In genomic region chr20:32201977-32202363, GRCh38 we compare ENCODE assay signal across 16 cellular contexts. TPM values are rescaled to one million over a fixed set of nuclear protein-coding genes. Genes with fewer than 3 reads are reported as not detected.
DNase-seq lines count a peak whose midpoint lies in the region; ATAC-seq, FAIRE-seq and TF ChIP-seq lines count a peak whose summit lies in the region.
"Had no signal": no experiment of that assay in that cellular context is flagged by ENCODE, and none has a peak within 500 bp of the region (broad histone marks: within the 10 kb centered on the region; RNA-seq: fewer than 3 reads in every experiment).

No MANE protein-coding gene starts in this region.

- H3K36me3 ChIP-seq in fibroblast of lung (ENCODE audit: control insufficient read depth, insufficient read depth, low read length) (peaks cover 15% of the 10 kb centered on the region), smooth muscle cell (ENCODE audit: low read depth) (peaks cover 3% of the 10 kb centered on the region)

- peak overlapping the region; percentile 77 for H3K27ac Mint-ChIP-seq in T-helper 17 cell
- H3K27ac Mint-ChIP-seq: dendritic cell treated with granulocyte-macrophage colony-stimulating factor and Interleukin-4, amounts not matched to agents 40 ng/mL and 50 ng/mL, for 4 days had no signal

- H3K79me2 ChIP-seq in fibroblast of lung (ENCODE audit: control insufficient read depth, insufficient read depth, low read length) = peaks cover 57% of the 10 kb centered on the region
- H3K79me2 ChIP-seq in smooth muscle cell (ENCODE audit: low read depth) = peaks cover 81% of the 10 kb centered on the region

- H3K9ac ChIP-seq in fibroblast of lung (ENCODE audit: insufficient read depth, low read length) = no peak overlapping the region
- H3K9ac ChIP-seq in smooth muscle cell (ENCODE audit: low read depth) = no peak overlapping the region

- no peak for TF ChIP-seq POLR2A in GM12891 (IDR thresholded peaks at IDR 0.05; ENCODE audit: low read depth, low read length)

- H2AFZ ChIP-seq in fibroblast of lung (ENCODE audit: low read length) (no peak overlapping the region), smooth muscle cell (ENCODE audit: low read depth) (no peak overlapping the region)

- no peaks in the 10 kb centered on the region for H3K9me3 Mint-ChIP-seq in activated T-cell treated with anti-CD3 and anti-CD28 coated beads, Interleukin-2, amount 50 U/mL, for 4 hours
- H3K9me3 Mint-ChIP-seq: dendritic cell treated with granulocyte-macrophage colony-stimulating factor and Interleukin-4, amounts not matched to agents 40 ng/mL and 50 ng/mL, for 4 days; neural crest cell had no signal

- H3F3A ChIP-seq in smooth muscle cell (ENCODE audit: low read depth) = peaks cover 3% of the 10 kb centered on the region

- WGBS in smooth muscle cell (ENCODE audit: low lambda C conversion rate) = 96% methylated on average over 8 of the region's 8 CpGs

- H3K27ac ChIP-seq in fibroblast of lung (ENCODE audit: insufficient read depth, low read length) (no peak overlapping the region), smooth muscle cell (ENCODE audit: low read depth) (peak overlapping the region; percentile 91), substantia nigra (ENCODE audit: low read depth, low read length, poor library complexity, severe bottlenecking) (no peak overlapping the region)

- H3K4me1 ChIP-seq in fibroblast of lung (ENCODE audit: control insufficient read depth, extremely low read depth, insufficient read depth, low read length) = peaks cover 9% of the 10 kb centered on the region
- H3K4me1 ChIP-seq in smooth muscle cell (ENCODE audit: low read depth) = peaks cover 29% of the 10 kb centered on the region

- no peaks in the 10 kb centered on the region for H3K27me3 Mint-ChIP-seq in activated T-cell treated with anti-CD3 and anti-CD28 coated beads, Interleukin-2, amount 50 U/mL, for 4 hours (ENCODE audit: low read depth)
- no peaks in the 10 kb centered on the region for H3K27me3 Mint-ChIP-seq in T-helper 17 cell
- H3K27me3 Mint-ChIP-seq: dendritic cell treated with granulocyte-macrophage colony-stimulating factor and Interleukin-4, amounts not matched to agents 40 ng/mL and 50 ng/mL, for 4 days had no signal

- H3K4me3 ChIP-seq in fibroblast of lung (replicated peaks in 1 of 4; ENCODE audit: control extremely low read depth in 1 of 4, insufficient read depth in 1 of 4, low read depth in 3 of 4, low read length in 4 of 4) (no peak overlapping the region), smooth muscle cell (no peak overlapping the region)
- H3K4me3 ChIP-seq: thyroid gland had no signal

- TF ChIP-seq CTCF in fibroblast of lung (conservative IDR thresholded peaks at IDR 0.05 in 1 of 2, IDR thresholded peaks at IDR 0.05 in 1 of 2; ENCODE audit: low read depth in 1 of 2, low read length in 2 of 2) = no peak
- no peak for TF ChIP-seq CTCF in smooth muscle cell (IDR thresholded peaks at IDR 0.05; ENCODE audit: borderline replicate concordance, insufficient read depth, poor library complexity, severe bottlenecking)

- H3K27me3 ChIP-seq in fibroblast of lung (ENCODE audit: control insufficient read depth, insufficient read depth, low read length) (no peaks in the 10 kb centered on the region), smooth muscle cell (ENCODE audit: low read depth) (no peaks in the 10 kb centered on the region)
- H3K27me3 ChIP-seq: thyroid gland had no signal

- H3K4me2 ChIP-seq in fibroblast of lung (ENCODE audit: extremely low read depth, insufficient read depth, low read length) (peak overlapping the region; percentile 9), smooth muscle cell (no peak overlapping the region)

- no peak for DNase-seq in activated T-cell treated with anti-CD3 and anti-CD28 coated beads, Interleukin-2, amount 50 U/mL, for 4 hours
- no peak for DNase-seq in activated T-cell treated with anti-CD3 and anti-CD28 coated beads, Interleukin-2, amount 50 U/mL, for 48 hours
- DNase-seq in T-helper 17 cell (no peak), fibroblast of lung (ENCODE audit: low read depth in 2 of 2) (no peak), smooth muscle cell (lab: John Stamatoyannopoulos, UW; ENCODE audit: unreplicated experiment) (no peak), GM12891 (ENCODE audit: insufficient read length, low spot score) (no peak), substantia nigra (lab: John Stamatoyannopoulos, UW) (no peak), NCI-H82 (lab: John Stamatoyannopoulos, UW) (no peak)
- DNase-seq: amniotic stem cell, NCI-H510A treated with DMSO at 0.1 percent for 48 hours, RPMI8226, T1000, thyroid gland had no signal

- no peak for ATAC-seq in activated T-cell treated with anti-CD3 and anti-CD28 coated beads, Interleukin-2, amount 50 U/mL, for 4 hours
- no peak for ATAC-seq in T-helper 17 cell
- ATAC-seq: left lobe of liver had no signal

- H3K4me3 Mint-ChIP-seq in activated T-cell treated with anti-CD3 and anti-CD28 coated beads, Interleukin-2, amount 50 U/mL, for 4 hours = peak overlapping the region; percentile 99
- H3K4me3 Mint-ChIP-seq in T-helper 17 cell = no peak overlapping the region
- H3K4me3 Mint-ChIP-seq: dendritic cell treated with granulocyte-macrophage colony-stimulating factor and Interleukin-4, amounts not matched to agents 40 ng/mL and 50 ng/mL, for 4 days had no signal

- no peak for FAIRE-seq in GM12891 (lab: Jason Lieb, UNC)

- H3K9me3 ChIP-seq in T-helper 17 cell (ENCODE audit: control insufficient read depth, low read length, poor library complexity, severe bottlenecking) (no peaks in the 10 kb centered on the region), fibroblast of lung (ENCODE audit: control insufficient read depth, insufficient read depth, low read depth, low read length) (no peaks in the 10 kb centered on the region), smooth muscle cell (replicated peaks; ENCODE audit: low read depth) (no peaks in the 10 kb centered on the region)
- H3K9me3 ChIP-seq: thyroid gland had no signal

- H3K4me1 Mint-ChIP-seq in activated T-cell treated with anti-CD3 and anti-CD28 coated beads, Interleukin-2, amount 50 U/mL, for 4 hours (ENCODE audit: low read depth) = peaks cover 66% of the 10 kb centered on the region
- H3K4me1 Mint-ChIP-seq in T-helper 17 cell = peaks cover 48% of the 10 kb centered on the region

- H4K20me1 ChIP-seq in fibroblast of lung (ENCODE audit: control insufficient read depth, extremely low read depth, insufficient read depth, low read length) (no peaks in the 10 kb centered on the region), smooth muscle cell (ENCODE audit: low read depth) (peaks cover 92% of the 10 kb centered on the region)

- H3K36me3 Mint-ChIP-seq in activated T-cell treated with anti-CD3 and anti-CD28 coated beads, Interleukin-2, amount 50 U/mL, for 4 hours (ENCODE audit: insufficient read depth) = peaks cover 72% of the 10 kb centered on the region
- peaks cover 4% of the 10 kb centered on the region for H3K36me3 Mint-ChIP-seq in T-helper 17 cell (ENCODE audit: low read depth)

TF ChIP-seq in GM12891, 5 proteins besides CTCF, POLR2A, EP300 and RAD21:
- TF ChIP-seq PAX5 (IDR thresholded peaks at IDR 0.05; ENCODE audit: insufficient read depth, low read length, severe bottlenecking) (no peak), TAF1 (IDR thresholded peaks at IDR 0.05; ENCODE audit: low read depth, low read length) (no peak), SPI1 (IDR thresholded peaks at IDR 0.05; ENCODE audit: low read depth, low read length) (no peak), POLR2AphosphoS5 (IDR thresholded peaks at IDR 0.05; ENCODE audit: low read depth, low read length) (no peak), POU2F2 (IDR thresholded peaks at IDR 0.05; ENCODE audit: low read depth, low read length) (no peak)

RNA-seq across cellular contexts. Expression of gene PLAGL2, which starts 5.6 kb away (rescaled TPM):
- 100 to 1,000 TPM; 140 to 173 (median 151) TPM for total RNA-seq in activated T-cell treated with anti-CD3 and anti-CD28 coated beads, Interleukin-2, amount 50 U/mL, for 4 hours
- total RNA-seq in T-helper 17 cell = 10 to 100 TPM; 14.9 to 18.9 TPM
- total RNA-seq in fibroblast of lung = 1.5 and 2.3 TPM in 2 replicates
- 1.6 and 2.3 TPM in 2 replicates for polyA plus RNA-seq in fibroblast of lung
- polyA plus RNA-seq in fibroblast of lung (2012) = 4.2 and 4.3 TPM in 2 replicates
- polyA minus RNA-seq in fibroblast of lung (ENCODE audit: low replicate concordance) = 13.4 and 14.9 TPM in 2 replicates
- 13.7 and 18.7 TPM in 2 replicates for total RNA-seq in smooth muscle cell
- polyA plus RNA-seq in smooth muscle cell = 10.4 and 14.6 TPM in 2 replicates
- 11.4 TPM for polyA plus RNA-seq in GM12891 (2012; ENCODE audit: low read depth, missing spikeins)

RNA-seq across cellular contexts. Expression of gene POFUT1, which starts 5.7 kb away (rescaled TPM):
- 100 to 1,000 TPM in 1 of 3 donors, 10 to 100 TPM in 2; 85.6 to 113 (median 95.7) TPM for total RNA-seq in activated T-cell treated with anti-CD3 and anti-CD28 coated beads, Interleukin-2, amount 50 U/mL, for 4 hours
- total RNA-seq in T-helper 17 cell (10 to 100 TPM; 11.1 to 13.6 TPM), fibroblast of lung (23.4 and 32.4 TPM in 2 replicates), smooth muscle cell (45.0 and 51.2 TPM in 2 replicates)
- polyA plus RNA-seq in fibroblast of lung (39.6 and 41.0 TPM in 2 replicates), smooth muscle cell (35.6 and 44.3 TPM in 2 replicates)
- polyA plus RNA-seq in fibroblast of lung (2012) = 36.7 and 37.8 TPM in 2 replicates
- 42.6 and 46.4 TPM in 2 replicates for polyA minus RNA-seq in fibroblast of lung (ENCODE audit: low replicate concordance)
- 10.7 TPM for polyA plus RNA-seq in GM12891 (2012; ENCODE audit: low read depth, missing spikeins)
